Comparison of ENCODE assay signal across 1 cellular context in the genomic region with DNA sequence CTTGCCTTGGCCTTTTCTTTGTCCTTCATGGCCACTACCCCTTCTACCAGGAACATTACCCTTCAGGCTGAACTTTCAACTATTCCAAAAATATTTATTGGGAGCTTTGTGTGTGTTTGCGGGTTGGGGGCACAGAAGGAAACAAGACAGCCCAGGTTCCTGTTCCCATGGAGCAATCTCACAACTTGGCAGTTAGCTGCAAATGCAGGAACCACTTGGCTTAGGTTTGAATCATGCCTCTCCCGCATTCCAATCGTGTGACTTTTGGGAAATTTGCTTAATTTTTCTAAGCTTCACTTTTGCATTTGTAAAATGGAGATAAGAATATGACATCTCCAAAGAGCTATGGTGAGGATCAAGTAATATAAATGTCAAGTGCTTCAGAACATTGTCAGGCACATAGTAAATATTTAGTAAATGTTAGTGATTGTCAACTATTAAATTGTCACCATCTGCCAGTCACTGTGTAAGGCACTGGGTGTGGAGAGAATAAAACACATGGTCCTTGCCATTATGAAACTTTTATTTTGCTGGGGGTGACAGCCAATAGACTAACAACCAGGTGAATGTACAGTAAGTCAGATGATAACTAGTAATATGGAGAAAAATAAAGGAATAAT.
TF ChIP-seq lines count a peak whose summit lies in the region.

No MANE protein-coding gene starts in this region.

TF ChIP-seq in HepG2, 621 proteins besides CTCF, POLR2A, EP300 and RAD21 (continued from another document):
- TF ChIP-seq, protein P1, sequence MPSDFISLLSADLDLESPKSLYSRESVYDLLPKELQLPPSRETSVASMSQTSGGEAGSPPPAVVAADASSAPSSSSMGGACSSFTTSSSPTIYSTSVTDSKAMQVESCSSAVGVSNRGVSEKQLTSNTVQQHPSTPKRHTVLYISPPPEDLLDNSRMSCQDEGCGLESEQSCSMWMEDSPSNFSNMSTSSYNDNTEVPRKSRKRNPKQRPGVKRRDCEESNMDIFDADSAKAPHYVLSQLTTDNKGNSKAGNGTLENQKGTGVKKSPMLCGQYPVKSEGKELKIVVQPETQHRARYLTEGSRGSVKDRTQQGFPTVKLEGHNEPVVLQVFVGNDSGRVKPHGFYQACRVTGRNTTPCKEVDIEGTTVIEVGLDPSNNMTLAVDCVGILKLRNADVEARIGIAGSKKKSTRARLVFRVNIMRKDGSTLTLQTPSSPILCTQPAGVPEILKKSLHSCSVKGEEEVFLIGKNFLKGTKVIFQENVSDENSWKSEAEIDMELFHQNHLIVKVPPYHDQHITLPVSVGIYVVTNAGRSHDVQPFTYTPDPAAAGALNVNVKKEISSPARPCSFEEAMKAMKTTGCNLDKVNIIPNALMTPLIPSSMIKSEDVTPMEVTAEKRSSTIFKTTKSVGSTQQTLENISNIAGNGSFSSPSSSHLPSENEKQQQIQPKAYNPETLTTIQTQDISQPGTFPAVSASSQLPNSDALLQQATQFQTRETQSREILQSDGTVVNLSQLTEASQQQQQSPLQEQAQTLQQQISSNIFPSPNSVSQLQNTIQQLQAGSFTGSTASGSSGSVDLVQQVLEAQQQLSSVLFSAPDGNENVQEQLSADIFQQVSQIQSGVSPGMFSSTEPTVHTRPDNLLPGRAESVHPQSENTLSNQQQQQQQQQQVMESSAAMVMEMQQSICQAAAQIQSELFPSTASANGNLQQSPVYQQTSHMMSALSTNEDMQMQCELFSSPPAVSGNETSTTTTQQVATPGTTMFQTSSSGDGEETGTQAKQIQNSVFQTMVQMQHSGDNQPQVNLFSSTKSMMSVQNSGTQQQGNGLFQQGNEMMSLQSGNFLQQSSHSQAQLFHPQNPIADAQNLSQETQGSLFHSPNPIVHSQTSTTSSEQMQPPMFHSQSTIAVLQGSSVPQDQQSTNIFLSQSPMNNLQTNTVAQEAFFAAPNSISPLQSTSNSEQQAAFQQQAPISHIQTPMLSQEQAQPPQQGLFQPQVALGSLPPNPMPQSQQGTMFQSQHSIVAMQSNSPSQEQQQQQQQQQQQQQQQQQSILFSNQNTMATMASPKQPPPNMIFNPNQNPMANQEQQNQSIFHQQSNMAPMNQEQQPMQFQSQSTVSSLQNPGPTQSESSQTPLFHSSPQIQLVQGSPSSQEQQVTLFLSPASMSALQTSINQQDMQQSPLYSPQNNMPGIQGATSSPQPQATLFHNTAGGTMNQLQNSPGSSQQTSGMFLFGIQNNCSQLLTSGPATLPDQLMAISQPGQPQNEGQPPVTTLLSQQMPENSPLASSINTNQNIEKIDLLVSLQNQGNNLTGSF (CRISPR knock-in tag; IDR thresholded peaks at IDR 0.05), result no peak
- TF ChIP-seq SNAI1 (CRISPR knock-in tag; IDR thresholded peaks at IDR 0.05; ENCODE audit: borderline replicate concordance), result no peak
- TF ChIP-seq PITX1 (CRISPR knock-in tag; IDR thresholded peaks at IDR 0.05), result no peak
